In genomic region chr2:112434890-112435715, GRCh38 we compare ENCODE assay signal across 1 cellular context. TPM values are rescaled to one million over a fixed set of nuclear protein-coding genes. Genes with fewer than 3 reads are reported as not detected.
"Had no signal": no experiment of that assay in that cellular context is flagged by ENCODE, and none has a peak within 500 bp of the region (broad histone marks: within the 10 kb centered on the region; RNA-seq: fewer than 3 reads in every experiment).

No MANE protein-coding gene starts in this region.

RNA-seq across cellular contexts. Expression of gene RGPD8, which starts 1.7 kb away (rescaled TPM):
- total RNA-seq: OCI-LY7 had no signal
